In the genomic region with DNA sequence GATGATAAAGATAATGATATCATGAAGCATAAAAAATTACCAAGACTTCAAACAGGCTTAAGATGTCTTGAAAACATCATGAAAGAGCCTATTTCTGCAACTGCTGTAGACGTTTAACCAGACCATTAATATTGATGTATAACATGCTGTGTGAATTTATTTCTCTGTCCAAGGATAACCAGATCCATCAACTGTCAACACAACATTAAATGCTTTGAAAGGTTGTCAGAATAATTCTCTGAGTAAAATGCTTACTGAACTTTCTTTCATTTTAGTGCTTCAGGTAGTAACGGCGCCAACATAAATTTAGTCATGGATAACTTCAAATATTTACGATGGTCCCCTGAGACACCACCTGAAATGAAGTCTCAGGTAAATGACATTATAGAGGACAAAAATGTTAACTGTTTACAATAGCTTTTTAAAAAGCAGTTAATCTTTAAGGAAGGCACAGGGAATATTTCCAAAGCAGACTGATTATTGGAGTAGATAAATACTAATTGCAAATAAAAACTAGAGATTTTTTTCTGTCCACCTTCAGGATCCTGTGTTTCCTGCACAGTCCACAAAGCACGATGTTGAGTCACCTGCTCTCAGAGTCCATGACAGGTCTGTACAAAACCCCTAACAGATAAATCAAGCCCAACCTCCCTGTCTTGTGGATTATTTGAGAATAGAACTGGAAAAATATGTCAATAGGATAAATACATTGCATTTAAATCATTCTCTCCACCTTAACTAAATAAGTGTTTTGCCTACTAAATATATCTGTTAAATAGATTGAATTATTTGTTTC, we compare ENCODE assay signal across 21 cellular contexts.
A peak's percentile ranks its signal among the peaks of the same experiment; 100 is the strongest.
DNase-seq lines count a peak whose midpoint lies in the region; ATAC-seq and TF ChIP-seq lines count a peak whose summit lies in the region.
"Had no signal": no experiment of that assay in that cellular context is flagged by ENCODE, and none has a peak within 500 bp of the region (broad histone marks: within the 10 kb centered on the region; RNA-seq: fewer than 3 reads in every experiment).

No MANE protein-coding gene starts in this region.

- H3K9me3 ChIP-seq in breast epithelium = peaks cover 5 to 8% of the 10 kb centered on the region in 2 donors
- H3K9me3 ChIP-seq: BE2C had no signal

- no peaks in the 10 kb centered on the region for H3K36me3 ChIP-seq in breast epithelium
- H3K36me3 ChIP-seq: BE2C had no signal

- no peak for TF ChIP-seq CTCF in MCF 10A (IDR thresholded peaks at IDR 0.05; ENCODE audit: unreplicated experiment)
- no peak for TF ChIP-seq CTCF in breast epithelium (IDR thresholded peaks at IDR 0.05)
- no peak for TF ChIP-seq CTCF in epithelial cell of esophagus (IDR thresholded peaks at IDR 0.05; ENCODE audit: insufficient read depth, low read depth, low read length, missing control alignments)

- no TSS peak for BruUV-seq in MCF 10A (replicated peaks; lab: Mats Ljungman, UMichigan)

- H3K4me3 ChIP-seq in breast epithelium (no peak overlapping the region), epithelial cell of esophagus (ENCODE audit: low read length) (no peak overlapping the region)
- H3K4me3 ChIP-seq: GM23338 had no signal

- TF ChIP-seq POLR2A in breast epithelium (IDR thresholded peaks at IDR 0.05) = no peak

- H3K27me3 ChIP-seq in breast epithelium = no peaks in the 10 kb centered on the region
- H3K27me3 ChIP-seq: BE2C had no signal

- DNase-seq in MCF 10A (ENCODE audit: unreplicated experiment) (no peak), breast epithelium (ENCODE audit: low spot score in 2 of 2) (no peak), epithelial cell of esophagus (ENCODE audit: low read depth) (peak; percentile 31), kidney tubule cell (ENCODE audit: low spot score) (peak; percentile 33), SW480 (ENCODE audit: low spot score) (no peak)
- DNase-seq: ACHN; BE2C; C1 segment of cervical spinal cord; CD4-positive, CD25-positive, alpha-beta regulatory T cell; CD8-positive, alpha-beta memory T cell; COR-L47; DMS 273 treated with DMSO at 0.1 percent for 48 hours; DMS79; GDM1; H7; HFFc6; IMR-90 had no signal

- no peaks in the 10 kb centered on the region for H3K4me1 ChIP-seq in breast epithelium
- H3K4me1 ChIP-seq: BE2C had no signal

- no peaks in the 10 kb centered on the region for H3K4me1 Mint-ChIP-seq in MCF 10A (ENCODE audit: insufficient read depth, unreplicated experiment)
- H3K4me1 Mint-ChIP-seq: CD4-positive, CD25-positive, alpha-beta regulatory T cell; CD8-positive, alpha-beta memory T cell; GM23338 had no signal

- POLR2A ChIA-PET in MCF 10A (lab: Yijun Ruan, JAX) = no interaction called here

- H3K4me3 Mint-ChIP-seq in MCF 10A (ENCODE audit: unreplicated experiment) = no peak overlapping the region
- H3K4me3 Mint-ChIP-seq: CD4-positive, CD25-positive, alpha-beta regulatory T cell; CD8-positive, alpha-beta memory T cell; GM23338; HFFc6 had no signal

- H3K9me3 Mint-ChIP-seq in MCF 10A (ENCODE audit: unreplicated experiment) = peaks cover 10% of the 10 kb centered on the region

- H3K36me3 Mint-ChIP-seq in MCF 10A (ENCODE audit: insufficient read depth, unreplicated experiment) = no peaks in the 10 kb centered on the region
- H3K36me3 Mint-ChIP-seq: CD4-positive, CD25-positive, alpha-beta regulatory T cell; CD8-positive, alpha-beta memory T cell had no signal

- H3K27me3 Mint-ChIP-seq in MCF 10A (ENCODE audit: insufficient read depth, unreplicated experiment) = no peaks in the 10 kb centered on the region
- H3K27me3 Mint-ChIP-seq: CD4-positive, CD25-positive, alpha-beta regulatory T cell; CD8-positive, alpha-beta memory T cell had no signal

- H3K27ac ChIP-seq in breast epithelium = no peak overlapping the region
- H3K27ac ChIP-seq: HL-60 had no signal

- peak overlapping the region; percentile 58 for H3K27ac Mint-ChIP-seq in MCF 10A (ENCODE audit: low read depth, unreplicated experiment)
- H3K27ac Mint-ChIP-seq: CD4-positive, CD25-positive, alpha-beta regulatory T cell; CD8-positive, alpha-beta memory T cell; GM23338; HFFc6 had no signal

- CTCF ChIA-PET in MCF 10A (lab: Yijun Ruan, JAX) = no interaction called here

- intact Hi-C loops in MCF 10A (cut with micrococcal nuclease) (no loop called here), breast epithelium (cut with DNase I; ENCODE audit: low total_unique reads) (no loop called here)

- no peak for ATAC-seq in GM19328 (IDR thresholded peaks at IDR 0.05; ENCODE audit: unreplicated experiment)
- ATAC-seq: GM23338, HCT116 had no signal

Comparison
In these comparisons a context has a peak if more than half of its experiments do, and no peak if none do; other contexts are left out.
1. DNase-seq: peak in epithelial cell of esophagus (single experiment) and kidney tubule cell (single experiment); none in MCF 10A (single experiment), breast epithelium (0 of 2) and SW480 (single experiment).